ENCODE assay signal across 19 cellular contexts in genomic region chrX:52577464-52578173, GRCh38.
"Had no signal": no experiment of that assay in that cellular context is flagged by ENCODE, and none has a peak within 500 bp of the region (broad histone marks: within the 10 kb centered on the region; RNA-seq: fewer than 3 reads in every experiment).

No MANE protein-coding gene starts in this region.

- H3K27ac Mint-ChIP-seq: activated CD8-positive, alpha-beta T cell treated with anti-CD3 and anti-CD28 coated beads for 36 hours; activated T-cell treated with anti-CD3 and anti-CD28 coated beads, Interleukin-2, amount 50 U/mL, for 72 hours; natural killer cell; stimulated activated memory B cell treated with anti-CD40 and anti-IgM and Interleukin-4, amounts not matched to agents 10 μg/mL and 1 μg/mL and 100 μg/mL, for 72 hours had no signal

- H3K4me3 ChIP-seq: breast epithelium, heart right ventricle, right atrium auricular region, spleen, upper lobe of left lung had no signal

- ATAC-seq: activated CD8-positive, alpha-beta T cell treated with anti-CD3 and anti-CD28 coated beads for 36 hours; activated T-cell treated with anti-CD3 and anti-CD28 coated beads, Interleukin-2, amount 50 U/mL, for 72 hours; heart right ventricle; natural killer cell; stimulated activated memory B cell treated with anti-CD40 and anti-IgM and Interleukin-4, amounts not matched to agents 10 μg/mL and 1 μg/mL and 100 μg/mL, for 72 hours had no signal

- H3K27me3 ChIP-seq: upper lobe of left lung had no signal

- DNase-seq: activated CD4-positive, alpha-beta T cell treated with anti-CD3 and anti-CD28 coated beads for 4 hours; activated CD8-positive, alpha-beta memory T cell treated with anti-CD3 and anti-CD28 coated beads, Interleukin-2, amount 50 U/mL, for 4 hours; activated CD8-positive, alpha-beta T cell treated with anti-CD3 and anti-CD28 coated beads for 36 hours; activated T-cell treated with anti-CD3 and anti-CD28 coated beads, Interleukin-2, amount 50 U/mL, for 72 hours; aorta; heart right ventricle; islet precursor cell; natural killer cell; posterior cingulate gyrus; spleen; stimulated activated CD4-positive, alpha-beta T cell treated with anti-CD3 and anti-CD28 coated beads, Interleukin-1b, Interleukin-23, amount 100 ng/mL, for 48 hours; SW 1271; T-helper 9 cell; upper lobe of left lung had no signal

- H3K9me3 Mint-ChIP-seq: activated CD8-positive, alpha-beta T cell treated with anti-CD3 and anti-CD28 coated beads for 36 hours; activated T-cell treated with anti-CD3 and anti-CD28 coated beads, Interleukin-2, amount 50 U/mL, for 72 hours; natural killer cell; stimulated activated memory B cell treated with anti-CD40 and anti-IgM and Interleukin-4, amounts not matched to agents 10 μg/mL and 1 μg/mL and 100 μg/mL, for 72 hours had no signal

- H3K4me3 Mint-ChIP-seq: activated CD8-positive, alpha-beta T cell treated with anti-CD3 and anti-CD28 coated beads for 36 hours; activated T-cell treated with anti-CD3 and anti-CD28 coated beads, Interleukin-2, amount 50 U/mL, for 72 hours; natural killer cell; stimulated activated memory B cell treated with anti-CD40 and anti-IgM and Interleukin-4, amounts not matched to agents 10 μg/mL and 1 μg/mL and 100 μg/mL, for 72 hours had no signal

- H3K36me3 Mint-ChIP-seq: natural killer cell; stimulated activated memory B cell treated with anti-CD40 and anti-IgM and Interleukin-4, amounts not matched to agents 10 μg/mL and 1 μg/mL and 100 μg/mL, for 72 hours had no signal

- H3K27ac ChIP-seq: heart right ventricle, right atrium auricular region, spleen, upper lobe of left lung, VCaP had no signal

- H3K27me3 Mint-ChIP-seq: activated CD8-positive, alpha-beta T cell treated with anti-CD3 and anti-CD28 coated beads for 36 hours had no signal

- FAIRE-seq: frontal cortex had no signal

- H3K4me1 ChIP-seq: breast epithelium, heart right ventricle, right atrium auricular region, spleen, upper lobe of left lung had no signal

- H3K36me3 ChIP-seq: breast epithelium, heart right ventricle, right atrium auricular region, spleen, upper lobe of left lung had no signal

- H3K9me3 ChIP-seq: breast epithelium, heart right ventricle, right atrium auricular region, spleen, upper lobe of left lung had no signal
